2 cellular contexts compared by ENCODE assay signal in the genomic region with DNA sequence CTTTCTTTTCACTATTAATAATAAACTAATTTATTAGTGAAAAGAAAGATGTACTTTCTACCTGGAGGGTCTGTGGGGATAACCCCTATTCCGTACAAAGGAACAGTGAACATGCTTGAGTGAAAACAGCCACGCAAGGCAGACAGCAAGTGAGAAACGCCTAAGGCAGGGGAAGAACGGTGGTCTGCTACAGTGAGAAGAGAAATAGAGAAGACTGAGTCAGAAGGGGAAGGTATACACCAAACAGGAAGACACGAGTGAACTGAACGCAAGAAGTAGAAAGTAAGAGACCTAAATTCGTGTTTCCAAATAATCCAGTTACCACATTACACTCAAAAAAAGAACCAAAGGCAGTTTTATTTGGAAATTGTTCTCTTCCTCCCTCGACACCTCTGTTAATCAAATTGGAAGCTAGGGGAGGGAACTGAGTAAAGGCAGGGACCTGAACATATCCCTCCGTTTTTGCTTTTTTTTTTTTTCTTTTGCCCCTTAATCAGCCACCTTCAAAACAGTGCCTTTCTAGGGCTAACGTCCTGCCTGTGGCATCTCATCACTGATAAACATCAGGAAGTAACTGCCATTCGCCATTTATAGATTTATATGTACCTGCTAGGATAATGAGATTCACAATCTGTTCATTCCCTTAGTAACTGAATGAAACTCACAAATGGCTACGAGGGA.
TF ChIP-seq lines count a peak whose summit lies in the region.

No MANE protein-coding gene starts in this region.

TF ChIP-seq in PFSK-1, 5 proteins besides CTCF, POLR2A, EP300 and RAD21 (continued from another document):
- TF ChIP-seq, protein P1, sequence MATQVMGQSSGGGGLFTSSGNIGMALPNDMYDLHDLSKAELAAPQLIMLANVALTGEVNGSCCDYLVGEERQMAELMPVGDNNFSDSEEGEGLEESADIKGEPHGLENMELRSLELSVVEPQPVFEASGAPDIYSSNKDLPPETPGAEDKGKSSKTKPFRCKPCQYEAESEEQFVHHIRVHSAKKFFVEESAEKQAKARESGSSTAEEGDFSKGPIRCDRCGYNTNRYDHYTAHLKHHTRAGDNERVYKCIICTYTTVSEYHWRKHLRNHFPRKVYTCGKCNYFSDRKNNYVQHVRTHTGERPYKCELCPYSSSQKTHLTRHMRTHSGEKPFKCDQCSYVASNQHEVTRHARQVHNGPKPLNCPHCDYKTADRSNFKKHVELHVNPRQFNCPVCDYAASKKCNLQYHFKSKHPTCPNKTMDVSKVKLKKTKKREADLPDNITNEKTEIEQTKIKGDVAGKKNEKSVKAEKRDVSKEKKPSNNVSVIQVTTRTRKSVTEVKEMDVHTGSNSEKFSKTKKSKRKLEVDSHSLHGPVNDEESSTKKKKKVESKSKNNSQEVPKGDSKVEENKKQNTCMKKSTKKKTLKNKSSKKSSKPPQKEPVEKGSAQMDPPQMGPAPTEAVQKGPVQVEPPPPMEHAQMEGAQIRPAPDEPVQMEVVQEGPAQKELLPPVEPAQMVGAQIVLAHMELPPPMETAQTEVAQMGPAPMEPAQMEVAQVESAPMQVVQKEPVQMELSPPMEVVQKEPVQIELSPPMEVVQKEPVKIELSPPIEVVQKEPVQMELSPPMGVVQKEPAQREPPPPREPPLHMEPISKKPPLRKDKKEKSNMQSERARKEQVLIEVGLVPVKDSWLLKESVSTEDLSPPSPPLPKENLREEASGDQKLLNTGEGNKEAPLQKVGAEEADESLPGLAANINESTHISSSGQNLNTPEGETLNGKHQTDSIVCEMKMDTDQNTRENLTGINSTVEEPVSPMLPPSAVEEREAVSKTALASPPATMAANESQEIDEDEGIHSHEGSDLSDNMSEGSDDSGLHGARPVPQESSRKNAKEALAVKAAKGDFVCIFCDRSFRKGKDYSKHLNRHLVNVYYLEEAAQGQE (IDR thresholded peaks at IDR 0.05; ENCODE audit: insufficient read depth in 1 of 2, low read depth in 2 of 2, low read length in 2 of 2), result 0 out of 4 replicates have a peak, but pooled peaks of 1 of the 2 experiments have one; percentile 4
- TF ChIP-seq POLR2AphosphoS5 (IDR thresholded peaks at IDR 0.05; ENCODE audit: low read depth, low read length), result no peak
- TF ChIP-seq SIN3A (IDR thresholded peaks at IDR 0.05; ENCODE audit: borderline replicate concordance, insufficient read depth, low read length), result peak; percentile 44; the same call in 1 of the 2 replicates

TF ChIP-seq in H1, 55 proteins besides CTCF, POLR2A, EP300 and RAD21 (continued from another document):
- TF ChIP-seq CREB1 (IDR thresholded peaks at IDR 0.05), result no peak
